In the genomic region with DNA sequence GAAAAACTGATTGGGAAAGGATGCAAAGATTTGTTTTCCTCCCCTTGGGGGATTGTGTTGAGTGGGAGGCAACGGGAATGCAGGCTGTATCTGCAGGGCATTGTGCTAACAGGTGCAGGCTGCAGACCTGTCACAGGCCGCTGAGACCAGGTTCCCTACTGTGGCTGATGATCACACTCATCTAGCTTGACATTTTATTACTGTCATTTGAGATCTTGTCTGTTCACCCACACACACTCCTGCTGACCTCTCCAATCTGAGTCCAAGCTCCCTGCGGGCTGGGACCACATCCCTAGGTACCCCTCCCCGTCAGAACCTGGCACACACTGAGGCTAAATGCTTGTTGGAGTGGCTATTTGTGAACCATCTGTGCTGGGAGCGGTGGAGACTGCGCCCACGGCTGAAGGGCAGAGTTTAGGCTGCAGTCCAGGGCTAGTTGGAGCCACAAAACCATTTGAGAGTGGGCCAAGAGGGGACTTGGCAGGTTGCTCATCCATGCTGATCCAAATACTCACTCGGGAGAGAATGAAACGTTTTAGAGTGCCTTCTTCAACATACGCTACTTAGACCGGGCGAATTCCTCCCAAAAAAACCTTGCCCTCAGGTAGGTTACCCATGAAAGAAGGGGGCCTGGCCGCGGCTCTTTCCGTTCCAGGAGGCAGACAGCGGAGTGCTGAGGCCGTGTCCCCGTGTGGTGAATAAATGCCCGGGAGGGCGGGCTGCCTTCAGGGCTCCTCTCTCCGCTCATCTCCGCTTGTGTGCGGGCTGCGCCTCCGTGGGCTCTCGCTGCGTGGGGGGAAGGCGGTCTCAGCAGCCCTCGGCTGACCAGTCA, we compare ENCODE assay signal across 10 cellular contexts.
DNase-seq lines count a peak whose midpoint lies in the region; ATAC-seq and TF ChIP-seq lines count a peak whose summit lies in the region.
"Had no signal": no experiment of that assay in that cellular context is flagged by ENCODE, and none has a peak within 500 bp of the region (broad histone marks: within the 10 kb centered on the region; RNA-seq: fewer than 3 reads in every experiment).

No MANE protein-coding gene starts in this region.

- peaks cover 30% of the 10 kb centered on the region for H3K4me1 Mint-ChIP-seq in stimulated activated effector memory CD8-positive, alpha-beta T cell treated with anti-CD3 and anti-CD28 coated beads, Interleukin-12 subunit alpha, Interleukin-12 subunit beta, amount 100 ng/mL, for 72 hours

- peaks cover 0 to 58% of the 10 kb centered on the region in 2 donors for H3K4me1 ChIP-seq in right atrium auricular region

- no peak overlapping the region for H3K4me3 Mint-ChIP-seq in stimulated activated effector memory CD8-positive, alpha-beta T cell treated with anti-CD3 and anti-CD28 coated beads, Interleukin-12 subunit alpha, Interleukin-12 subunit beta, amount 100 ng/mL, for 72 hours
- H3K4me3 Mint-ChIP-seq: natural killer cell treated with Interleukin-12 subunit alpha and Interleukin-12 subunit beta and Interleukin-15 and Interleukin-18, amount 100 ng/mL, for 72 hours had no signal

- H3K9me3 ChIP-seq in right atrium auricular region: no peaks in the 10 kb centered on the region

- peaks cover 6% of the 10 kb centered on the region for H3K36me3 Mint-ChIP-seq in stimulated activated effector memory CD8-positive, alpha-beta T cell treated with anti-CD3 and anti-CD28 coated beads, Interleukin-12 subunit alpha, Interleukin-12 subunit beta, amount 100 ng/mL, for 72 hours

- H3K4me3 ChIP-seq in right atrium auricular region: peak overlapping the region; percentile 16 to 26

- no peak overlapping the region for H3K27ac Mint-ChIP-seq in stimulated activated effector memory CD8-positive, alpha-beta T cell treated with anti-CD3 and anti-CD28 coated beads, Interleukin-12 subunit alpha, Interleukin-12 subunit beta, amount 100 ng/mL, for 72 hours
- H3K27ac Mint-ChIP-seq: natural killer cell treated with Interleukin-12 subunit alpha and Interleukin-12 subunit beta and Interleukin-15 and Interleukin-18, amount 100 ng/mL, for 72 hours had no signal

- no peak for ATAC-seq in stimulated activated effector memory CD8-positive, alpha-beta T cell treated with anti-CD3 and anti-CD28 coated beads, Interleukin-12 subunit alpha, Interleukin-12 subunit beta, amount 100 ng/mL, for 72 hours
- ATAC-seq: natural killer cell treated with Interleukin-12 subunit alpha and Interleukin-12 subunit beta and Interleukin-15 and Interleukin-18, amount 100 ng/mL, for 72 hours had no signal

- H3K27me3 ChIP-seq in right atrium auricular region: no peaks in the 10 kb centered on the region

- no peaks in the 10 kb centered on the region for H3K9me3 Mint-ChIP-seq in stimulated activated effector memory CD8-positive, alpha-beta T cell treated with anti-CD3 and anti-CD28 coated beads, Interleukin-12 subunit alpha, Interleukin-12 subunit beta, amount 100 ng/mL, for 72 hours
- H3K9me3 Mint-ChIP-seq: natural killer cell treated with Interleukin-12 subunit alpha and Interleukin-12 subunit beta and Interleukin-15 and Interleukin-18, amount 100 ng/mL, for 72 hours had no signal

- peaks cover 9% of the 10 kb centered on the region for H3K36me3 ChIP-seq in right atrium auricular region

- H3K27ac ChIP-seq in right atrium auricular region: peak overlapping the region; percentile 83 to 85
- H3K27ac ChIP-seq: 22Rv1 had no signal

- DNase-seq in NCI-H1417 (lab: John Stamatoyannopoulos, UW) (peak; percentile 9 to 55 (median 42)), NCI-H1417 treated with DMSO at 0.1 percent for 48 hours (lab: John Stamatoyannopoulos, UW) (no peak), NCI-H69 (lab: John Stamatoyannopoulos, UW) (peak; percentile 91), right atrium auricular region (ENCODE audit: low spot score) (no peak), superior temporal gyrus (ENCODE audit: extremely low spot score) (peak; percentile 14), T-helper 1 cell (no peak), NCI-H1694 (lab: John Stamatoyannopoulos, UW) (no peak)
- DNase-seq in stimulated activated effector memory CD8-positive, alpha-beta T cell treated with anti-CD3 and anti-CD28 coated beads, Interleukin-12 subunit alpha, Interleukin-12 subunit beta, amount 100 ng/mL, for 72 hours (ENCODE audit: low spot score in 2 of 2): no peak

- TF ChIP-seq CTCF in right atrium auricular region (IDR thresholded peaks at IDR 0.05): no peak

Comparison
In these comparisons a context has a peak if more than half of its experiments do, and no peak if none do; other contexts are left out.
1. DNase-seq: peak in NCI-H1417 (3 of 3), NCI-H69 (single experiment) and superior temporal gyrus (single experiment); none in NCI-H1417 treated with DMSO at 0.1 percent for 48 hours (single experiment), right atrium auricular region (single experiment), stimulated activated effector memory CD8-positive, alpha-beta T cell treated with anti-CD3 and anti-CD28 coated beads, Interleukin-12 subunit alpha, Interleukin-12 subunit beta, amount 100 ng/mL, for 72 hours (0 of 2), T-helper 1 cell (0 of 5) and NCI-H1694 (single experiment).